ENCODE assay signal across 2 cellular contexts in the genomic region with DNA sequence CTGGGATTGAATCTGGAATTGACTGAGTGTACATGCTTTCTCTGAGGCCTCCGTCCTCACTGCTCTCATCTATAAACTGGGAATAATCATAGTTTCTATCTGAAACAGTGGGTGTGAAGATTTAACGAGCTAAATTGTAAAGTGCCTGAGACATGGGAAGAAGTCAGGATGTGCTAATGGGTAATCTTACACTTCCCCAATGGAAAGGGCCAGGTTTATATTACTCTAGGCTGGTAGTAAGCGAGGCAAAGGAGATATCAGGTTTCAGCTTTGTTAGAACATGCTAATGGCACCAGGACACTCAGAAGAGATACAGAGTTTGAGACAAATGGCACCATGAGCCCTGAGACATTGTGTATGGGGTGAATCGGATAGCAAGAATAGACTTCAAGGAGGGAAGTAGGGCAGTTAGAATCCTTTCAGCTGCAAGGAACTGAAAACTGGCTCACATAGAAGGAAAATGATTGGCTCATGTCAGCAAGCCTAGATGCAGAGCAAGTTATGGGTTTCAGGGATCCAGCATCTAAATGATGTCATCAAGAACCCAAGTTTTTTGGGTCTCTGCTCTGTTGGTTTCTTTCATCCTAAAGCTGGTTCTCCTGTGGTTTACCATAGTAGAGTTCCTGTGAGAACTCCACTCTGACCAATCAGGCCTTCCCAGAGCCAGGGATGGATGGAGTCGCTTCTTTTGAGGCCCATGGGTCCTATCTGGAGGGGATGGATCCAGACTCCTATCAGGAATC.
TF ChIP-seq lines count a peak whose summit lies in the region.

No MANE protein-coding gene starts in this region.

TF ChIP-seq in HepG2, 621 proteins besides CTCF, POLR2A, EP300 and RAD21:
- TF ChIP-seq ZFP82 (CRISPR knock-in tag; IDR thresholded peaks at IDR 0.05; ENCODE audit: borderline replicate concordance) (no peak), ATF7 (IDR thresholded peaks at IDR 0.05) (peak; percentile 78), ATF7 (CRISPR knock-in tag; IDR thresholded peaks at IDR 0.05) (no peak)
- TF ChIP-seq, protein P1, sequence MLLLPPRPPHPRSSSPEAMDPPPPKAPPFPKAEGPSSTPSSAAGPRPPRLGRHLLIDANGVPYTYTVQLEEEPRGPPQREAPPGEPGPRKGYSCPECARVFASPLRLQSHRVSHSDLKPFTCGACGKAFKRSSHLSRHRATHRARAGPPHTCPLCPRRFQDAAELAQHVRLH (CRISPR knock-in tag; IDR thresholded peaks at IDR 0.05; ENCODE audit: borderline replicate concordance, low read depth), result no peak

TF ChIP-seq in SK-N-SH, 30 proteins besides CTCF, POLR2A, EP300 and RAD21:
- no peak for TF ChIP-seq FOXM1 (IDR thresholded peaks at IDR 0.05; ENCODE audit: low read depth)
- TF ChIP-seq RXRA (IDR thresholded peaks at IDR 0.05; ENCODE audit: borderline replicate concordance, low read depth), result no peak
- TF ChIP-seq SMC3 (IDR thresholded peaks at IDR 0.05; ENCODE audit: low read depth, low read length), result no peak
- TF ChIP-seq, protein P2, sequence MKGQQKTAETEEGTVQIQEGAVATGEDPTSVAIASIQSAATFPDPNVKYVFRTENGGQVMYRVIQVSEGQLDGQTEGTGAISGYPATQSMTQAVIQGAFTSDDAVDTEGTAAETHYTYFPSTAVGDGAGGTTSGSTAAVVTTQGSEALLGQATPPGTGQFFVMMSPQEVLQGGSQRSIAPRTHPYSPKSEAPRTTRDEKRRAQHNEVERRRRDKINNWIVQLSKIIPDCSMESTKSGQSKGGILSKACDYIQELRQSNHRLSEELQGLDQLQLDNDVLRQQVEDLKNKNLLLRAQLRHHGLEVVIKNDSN (IDR thresholded peaks at IDR 0.05; ENCODE audit: borderline replicate concordance, low read depth), result no peak
- TF ChIP-seq ELF1 (IDR thresholded peaks at IDR 0.05), result no peak
- TF ChIP-seq TEAD4 (IDR thresholded peaks at IDR 0.05; ENCODE audit: borderline replicate concordance, insufficient read depth), result no peak
- TF ChIP-seq, protein P3, sequence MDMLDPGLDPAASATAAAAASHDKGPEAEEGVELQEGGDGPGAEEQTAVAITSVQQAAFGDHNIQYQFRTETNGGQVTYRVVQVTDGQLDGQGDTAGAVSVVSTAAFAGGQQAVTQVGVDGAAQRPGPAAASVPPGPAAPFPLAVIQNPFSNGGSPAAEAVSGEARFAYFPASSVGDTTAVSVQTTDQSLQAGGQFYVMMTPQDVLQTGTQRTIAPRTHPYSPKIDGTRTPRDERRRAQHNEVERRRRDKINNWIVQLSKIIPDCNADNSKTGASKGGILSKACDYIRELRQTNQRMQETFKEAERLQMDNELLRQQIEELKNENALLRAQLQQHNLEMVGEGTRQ (IDR thresholded peaks at IDR 0.05; ENCODE audit: borderline replicate concordance, low read depth, low read length), result no peak
- no peak for TF ChIP-seq NFIC (IDR thresholded peaks at IDR 0.05; ENCODE audit: borderline replicate concordance)
- TF ChIP-seq GABPA (IDR thresholded peaks at IDR 0.05; ENCODE audit: low read depth), result no peak
- TF ChIP-seq, protein P4, sequence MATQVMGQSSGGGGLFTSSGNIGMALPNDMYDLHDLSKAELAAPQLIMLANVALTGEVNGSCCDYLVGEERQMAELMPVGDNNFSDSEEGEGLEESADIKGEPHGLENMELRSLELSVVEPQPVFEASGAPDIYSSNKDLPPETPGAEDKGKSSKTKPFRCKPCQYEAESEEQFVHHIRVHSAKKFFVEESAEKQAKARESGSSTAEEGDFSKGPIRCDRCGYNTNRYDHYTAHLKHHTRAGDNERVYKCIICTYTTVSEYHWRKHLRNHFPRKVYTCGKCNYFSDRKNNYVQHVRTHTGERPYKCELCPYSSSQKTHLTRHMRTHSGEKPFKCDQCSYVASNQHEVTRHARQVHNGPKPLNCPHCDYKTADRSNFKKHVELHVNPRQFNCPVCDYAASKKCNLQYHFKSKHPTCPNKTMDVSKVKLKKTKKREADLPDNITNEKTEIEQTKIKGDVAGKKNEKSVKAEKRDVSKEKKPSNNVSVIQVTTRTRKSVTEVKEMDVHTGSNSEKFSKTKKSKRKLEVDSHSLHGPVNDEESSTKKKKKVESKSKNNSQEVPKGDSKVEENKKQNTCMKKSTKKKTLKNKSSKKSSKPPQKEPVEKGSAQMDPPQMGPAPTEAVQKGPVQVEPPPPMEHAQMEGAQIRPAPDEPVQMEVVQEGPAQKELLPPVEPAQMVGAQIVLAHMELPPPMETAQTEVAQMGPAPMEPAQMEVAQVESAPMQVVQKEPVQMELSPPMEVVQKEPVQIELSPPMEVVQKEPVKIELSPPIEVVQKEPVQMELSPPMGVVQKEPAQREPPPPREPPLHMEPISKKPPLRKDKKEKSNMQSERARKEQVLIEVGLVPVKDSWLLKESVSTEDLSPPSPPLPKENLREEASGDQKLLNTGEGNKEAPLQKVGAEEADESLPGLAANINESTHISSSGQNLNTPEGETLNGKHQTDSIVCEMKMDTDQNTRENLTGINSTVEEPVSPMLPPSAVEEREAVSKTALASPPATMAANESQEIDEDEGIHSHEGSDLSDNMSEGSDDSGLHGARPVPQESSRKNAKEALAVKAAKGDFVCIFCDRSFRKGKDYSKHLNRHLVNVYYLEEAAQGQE (IDR thresholded peaks at IDR 0.05; ENCODE audit: low read depth, low read length), result no peak
- TF ChIP-seq JUND (IDR thresholded peaks at IDR 0.05), result no peak
- TF ChIP-seq RCOR1 (IDR thresholded peaks at IDR 0.05; ENCODE audit: low read length), result no peak
- no peak for TF ChIP-seq MXI1 (IDR thresholded peaks at IDR 0.05; ENCODE audit: low read depth, low read length)
TF ChIP-seq in SK-N-SH: peak in this region for 0.
